In the genomic region with DNA sequence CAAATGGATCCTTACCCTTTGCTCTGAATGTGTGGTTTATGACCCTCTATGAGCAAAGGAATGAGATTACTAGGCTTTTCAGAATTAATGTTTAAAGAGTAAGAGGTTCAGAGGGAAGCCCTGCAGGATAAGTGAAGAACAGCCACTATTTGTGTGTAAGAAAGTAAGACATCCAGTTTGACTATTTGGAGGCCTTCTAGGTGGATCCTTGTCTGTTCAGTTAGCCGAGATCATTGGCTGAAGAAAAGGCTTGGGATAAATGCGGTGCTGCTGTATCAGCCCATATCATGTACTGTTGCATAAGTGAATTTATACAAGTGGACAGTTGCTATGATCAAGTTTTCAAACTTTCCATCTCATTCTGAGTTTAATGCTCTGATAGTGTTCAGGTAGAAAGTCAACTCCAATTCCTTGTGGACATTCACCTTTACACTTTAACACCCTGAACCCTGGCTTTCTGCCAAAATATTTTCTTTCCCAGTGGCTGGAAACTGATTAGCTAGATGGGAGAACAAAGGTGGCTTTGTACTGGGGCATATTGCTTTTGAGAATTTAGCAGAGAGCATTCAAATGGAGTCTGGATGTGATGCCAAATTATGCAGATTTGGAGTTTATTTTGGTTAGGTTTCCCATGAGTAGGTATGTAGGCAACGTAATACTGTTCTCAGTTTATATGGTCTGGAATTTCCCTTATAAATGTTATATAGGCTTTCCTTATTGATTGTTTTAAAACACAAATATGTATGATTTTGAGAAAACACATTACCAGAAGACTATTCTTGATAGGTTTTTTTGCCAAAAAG, we compare ENCODE assay signal across 9 cellular contexts. TPM values are rescaled to one million over a fixed set of nuclear protein-coding genes. Genes with fewer than 3 reads are reported as not detected.
DNase-seq lines count a peak whose midpoint lies in the region; ATAC-seq and TF ChIP-seq lines count a peak whose summit lies in the region.
"Had no signal": no experiment of that assay in that cellular context is flagged by ENCODE, and none has a peak within 500 bp of the region (broad histone marks: within the 10 kb centered on the region; RNA-seq: fewer than 3 reads in every experiment).

No MANE protein-coding gene starts in this region.

- in situ Hi-C loops in ACHN (cut with HindIII; ENCODE audit: low pct_ligation_motif_present, low pct_unique_long_range_greater_than_20kb, low sequenced_read_pairs), result no loop called here

- H3K4me1 ChIP-seq in HEK293 (ENCODE audit: control insufficient read depth, insufficient read depth, low read length), result peaks cover 25% of the 10 kb centered on the region
- peaks cover 40% of the 10 kb centered on the region for H3K4me1 ChIP-seq in adipocyte (ENCODE audit: control insufficient read depth, insufficient read depth, low read length)
- peaks cover 44% of the 10 kb centered on the region for H3K4me1 ChIP-seq in mucosa of descending colon (ENCODE audit: low read depth)
- H3K4me1 ChIP-seq in upper lobe of left lung, result peaks cover 0 to 12% (median 9%) of the 10 kb centered on the region in 4 donors

- WGBS in upper lobe of left lung, 2 donors, result 70 to 80% methylated on average over 3 of the region's 3 CpGs

- no peak for TF ChIP-seq POLR2A in upper lobe of left lung (IDR thresholded peaks at IDR 0.05)

- CTCF ChIA-PET in HEK293 (lab: Yijun Ruan, JAX), result interaction anchor here (0.6 to 3.2 kb wide), 5 partner anchors 23 to 558 kb away, joined by 3 to 21 read pairs (median 4); no protein-coding TSS in a partner anchor

- no peak for TF ChIP-seq CTCF in HEK293 (tag by site-specific recombination; IDR thresholded peaks at IDR 0.05)
- no peak for TF ChIP-seq CTCF in mucosa of descending colon (IDR thresholded peaks at IDR 0.05)
- no peak for TF ChIP-seq CTCF in upper lobe of left lung (IDR thresholded peaks at IDR 0.05)

- ATAC-seq in mucosa of descending colon (peak; percentile 73), upper lobe of left lung (ENCODE audit: low FRiP score in 2 of 2) (no peak)

- intact Hi-C loops in mucosa of descending colon (cut with DNase I, micrococcal nuclease), result loop anchor here in 1 of 2 donors (10.0 kb wide), 1 partner anchor 122 kb away; no protein-coding TSS in a partner anchor

- peak; percentile 47 for DNase-seq in ACHN
- no peak for DNase-seq in adipocyte (ENCODE audit: low read depth)
- DNase-seq in mucosa of descending colon, result peak in 1 of 3 donors; percentile 71
- DNase-seq in nucleus accumbens (lab: John Stamatoyannopoulos, UW), result no peak
- DNase-seq in upper lobe of left lung, result no peak
- no peak for DNase-seq in H4 (ENCODE audit: low spot score)
- no peak for DNase-seq in NCI-H446 (lab: John Stamatoyannopoulos, UW)
- DNase-seq: NCI-H446 treated with DMSO at 0.1 percent for 48 hours had no signal

- H3K9me3 ChIP-seq in HEK293 (ENCODE audit: control insufficient read depth, insufficient read depth, low read depth, low read length), result no peaks in the 10 kb centered on the region
- H3K9me3 ChIP-seq in adipocyte (ENCODE audit: control insufficient read depth, low read length), result no peaks in the 10 kb centered on the region
- H3K9me3 ChIP-seq in mucosa of descending colon, result no peaks in the 10 kb centered on the region
- no peaks in the 10 kb centered on the region for H3K9me3 ChIP-seq in upper lobe of left lung

- peak overlapping the region; percentile 47 for H3K9ac ChIP-seq in adipocyte (ENCODE audit: low read length)

- TF ChIP-seq EP300 in upper lobe of left lung (IDR thresholded peaks at IDR 0.05), result no peak

- H3K4me3 ChIP-seq in HEK293 (ENCODE audit: low read depth, low read length) (no peak overlapping the region), adipocyte (ENCODE audit: low read length) (no peak overlapping the region), mucosa of descending colon (no peak overlapping the region), upper lobe of left lung (no peak overlapping the region)

- H3K27me3 ChIP-seq in adipocyte (replicated peaks; ENCODE audit: control insufficient read depth, insufficient read depth, low read length) (no peaks in the 10 kb centered on the region), upper lobe of left lung (no peaks in the 10 kb centered on the region)

- peak overlapping the region; percentile 59; the same call in 1 of the 2 replicates for H3K27ac ChIP-seq in HEK293 (ENCODE audit: extremely low read depth, low read depth, low read length)
- H3K27ac ChIP-seq in upper lobe of left lung, result no peak overlapping the region

- H3K36me3 ChIP-seq in HEK293 (ENCODE audit: control insufficient read depth in 2 of 2, insufficient read depth in 1 of 2, low read length in 2 of 2) (peaks cover 13 to 23% of the 10 kb centered on the region in 2 experiments), adipocyte (ENCODE audit: control insufficient read depth, insufficient read depth, low read length, severe bottlenecking) (no peaks in the 10 kb centered on the region), mucosa of descending colon (ENCODE audit: low read depth) (no peaks in the 10 kb centered on the region), upper lobe of left lung (peaks cover 0 to 7% (median 0%) of the 10 kb centered on the region in 4 donors)

- POLR2A ChIA-PET in HEK293 (lab: Yijun Ruan, JAX), result interaction anchor here (0.6 kb wide), 1 partner anchor 16 kb away, joined by 4 read pairs; no protein-coding TSS in a partner anchor

TF ChIP-seq in HEK293, 187 proteins besides CTCF, POLR2A, EP300 and RAD21:
- TF ChIP-seq ZNF555 (tag by site-specific recombination; conservative IDR thresholded peaks at IDR 0.05) (0 out of 2 replicates have a peak, but pooled peaks have one; percentile 1), PRDM1 (tag by site-specific recombination; IDR thresholded peaks at IDR 0.05) (peak; percentile 72), ZNF426 (tag by site-specific recombination; IDR thresholded peaks at IDR 0.05) (no peak), IKZF3 (tag by site-specific recombination; IDR thresholded peaks at IDR 0.05) (0 out of 2 replicates have a peak, but pooled peaks have one; percentile 25), PRDM6 (tag by site-specific recombination; IDR thresholded peaks at IDR 0.05) (peak; percentile 4; the same call in 1 of the 2 replicates)

RNA-seq across cellular contexts. Expression of gene PARD6B, which starts 15.0 kb away (rescaled TPM):
- 10 to 100 TPM; 16.8 to 35.1 (median 29.2) TPM for total RNA-seq in mucosa of descending colon
- total RNA-seq in upper lobe of left lung, result 10 to 100 TPM in 5 of 6 donors, 1 to 10 TPM in 1; 7.3 to 56.4 (median 43.4) TPM
- 1.6 and 3.3 TPM in 2 replicates for total RNA-seq in H4 (2014; rRNA removed; shearing (Covaris generic))

RNA-seq across cellular contexts. Expression of gene BCAS4, which starts 48.5 kb away (rescaled TPM):
- total RNA-seq in mucosa of descending colon (1 to 10 TPM; 1.9 to 5.6 (median 2.9) TPM), upper lobe of left lung (10 to 100 TPM in 1 of 6 donors, 1 to 10 TPM in 5; 2.3 to 12.3 (median 5.2) TPM)
- 7.5 and 11.1 TPM in 2 replicates for total RNA-seq in H4 (2014; rRNA removed; shearing (Covaris generic))

RNA-seq across cellular contexts. Expression of gene RIPOR3, which starts 55.0 kb away (rescaled TPM):
- total RNA-seq in mucosa of descending colon (10 to 100 TPM in 1 of 3 donors, 1 to 10 TPM in 2; 2.2 to 13.4 (median 5.8) TPM), upper lobe of left lung (10 to 100 TPM in 2 of 6 donors, 1 to 10 TPM in 4; 2.1 to 36.7 (median 5.1) TPM)
- total RNA-seq in H4 (2014; rRNA removed; shearing (Covaris generic)), result 0.14 and 0.58 TPM in 2 replicates
